3 cellular contexts compared by ENCODE assay signal in genomic region chr3:29973763-29974162, GRCh38.
TF ChIP-seq lines count a peak whose summit lies in the region.

No MANE protein-coding gene starts in this region.

TF ChIP-seq in GM23338, 12 proteins besides CTCF, POLR2A, EP300 and RAD21 (continued from another document and continues in another):
- no peak for TF ChIP-seq REST (IDR thresholded peaks at IDR 0.05; ENCODE audit: unreplicated experiment)

TF ChIP-seq in WTC11, 78 proteins besides CTCF, POLR2A, EP300 and RAD21:
- TF ChIP-seq, protein P1, sequence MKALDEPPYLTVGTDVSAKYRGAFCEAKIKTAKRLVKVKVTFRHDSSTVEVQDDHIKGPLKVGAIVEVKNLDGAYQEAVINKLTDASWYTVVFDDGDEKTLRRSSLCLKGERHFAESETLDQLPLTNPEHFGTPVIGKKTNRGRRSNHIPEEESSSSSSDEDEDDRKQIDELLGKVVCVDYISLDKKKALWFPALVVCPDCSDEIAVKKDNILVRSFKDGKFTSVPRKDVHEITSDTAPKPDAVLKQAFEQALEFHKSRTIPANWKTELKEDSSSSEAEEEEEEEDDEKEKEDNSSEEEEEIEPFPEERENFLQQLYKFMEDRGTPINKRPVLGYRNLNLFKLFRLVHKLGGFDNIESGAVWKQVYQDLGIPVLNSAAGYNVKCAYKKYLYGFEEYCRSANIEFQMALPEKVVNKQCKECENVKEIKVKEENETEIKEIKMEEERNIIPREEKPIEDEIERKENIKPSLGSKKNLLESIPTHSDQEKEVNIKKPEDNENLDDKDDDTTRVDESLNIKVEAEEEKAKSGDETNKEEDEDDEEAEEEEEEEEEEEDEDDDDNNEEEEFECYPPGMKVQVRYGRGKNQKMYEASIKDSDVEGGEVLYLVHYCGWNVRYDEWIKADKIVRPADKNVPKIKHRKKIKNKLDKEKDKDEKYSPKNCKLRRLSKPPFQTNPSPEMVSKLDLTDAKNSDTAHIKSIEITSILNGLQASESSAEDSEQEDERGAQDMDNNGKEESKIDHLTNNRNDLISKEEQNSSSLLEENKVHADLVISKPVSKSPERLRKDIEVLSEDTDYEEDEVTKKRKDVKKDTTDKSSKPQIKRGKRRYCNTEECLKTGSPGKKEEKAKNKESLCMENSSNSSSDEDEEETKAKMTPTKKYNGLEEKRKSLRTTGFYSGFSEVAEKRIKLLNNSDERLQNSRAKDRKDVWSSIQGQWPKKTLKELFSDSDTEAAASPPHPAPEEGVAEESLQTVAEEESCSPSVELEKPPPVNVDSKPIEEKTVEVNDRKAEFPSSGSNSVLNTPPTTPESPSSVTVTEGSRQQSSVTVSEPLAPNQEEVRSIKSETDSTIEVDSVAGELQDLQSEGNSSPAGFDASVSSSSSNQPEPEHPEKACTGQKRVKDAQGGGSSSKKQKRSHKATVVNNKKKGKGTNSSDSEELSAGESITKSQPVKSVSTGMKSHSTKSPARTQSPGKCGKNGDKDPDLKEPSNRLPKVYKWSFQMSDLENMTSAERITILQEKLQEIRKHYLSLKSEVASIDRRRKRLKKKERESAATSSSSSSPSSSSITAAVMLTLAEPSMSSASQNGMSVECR (CRISPR knock-in tag; IDR thresholded peaks at IDR 0.05; ENCODE audit: borderline replicate concordance) = no peak
- TF ChIP-seq, protein P2, sequence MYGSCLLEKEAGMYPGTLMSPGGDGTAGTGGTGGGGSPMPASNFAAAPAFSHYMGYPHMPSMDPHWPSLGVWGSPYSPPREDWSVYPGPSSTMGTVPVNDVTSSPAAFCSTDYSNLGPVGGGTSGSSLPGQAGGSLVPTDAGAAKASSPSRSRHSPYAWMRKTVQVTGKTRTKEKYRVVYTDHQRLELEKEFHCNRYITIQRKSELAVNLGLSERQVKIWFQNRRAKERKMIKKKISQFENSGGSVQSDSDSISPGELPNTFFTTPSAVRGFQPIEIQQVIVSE (CRISPR knock-in tag; IDR thresholded peaks at IDR 0.05; ENCODE audit: borderline replicate concordance) = no peak
- peak; percentile 95 for TF ChIP-seq ZNF317 (CRISPR knock-in tag; IDR thresholded peaks at IDR 0.05; ENCODE audit: borderline replicate concordance, low read depth)

TF ChIP-seq in SK-N-SH treated with all-trans-retinoic acid at 6 μM for 48 hours, 23 proteins besides CTCF, POLR2A, EP300 and RAD21 (continued from another document):
- TF ChIP-seq, protein P3, sequence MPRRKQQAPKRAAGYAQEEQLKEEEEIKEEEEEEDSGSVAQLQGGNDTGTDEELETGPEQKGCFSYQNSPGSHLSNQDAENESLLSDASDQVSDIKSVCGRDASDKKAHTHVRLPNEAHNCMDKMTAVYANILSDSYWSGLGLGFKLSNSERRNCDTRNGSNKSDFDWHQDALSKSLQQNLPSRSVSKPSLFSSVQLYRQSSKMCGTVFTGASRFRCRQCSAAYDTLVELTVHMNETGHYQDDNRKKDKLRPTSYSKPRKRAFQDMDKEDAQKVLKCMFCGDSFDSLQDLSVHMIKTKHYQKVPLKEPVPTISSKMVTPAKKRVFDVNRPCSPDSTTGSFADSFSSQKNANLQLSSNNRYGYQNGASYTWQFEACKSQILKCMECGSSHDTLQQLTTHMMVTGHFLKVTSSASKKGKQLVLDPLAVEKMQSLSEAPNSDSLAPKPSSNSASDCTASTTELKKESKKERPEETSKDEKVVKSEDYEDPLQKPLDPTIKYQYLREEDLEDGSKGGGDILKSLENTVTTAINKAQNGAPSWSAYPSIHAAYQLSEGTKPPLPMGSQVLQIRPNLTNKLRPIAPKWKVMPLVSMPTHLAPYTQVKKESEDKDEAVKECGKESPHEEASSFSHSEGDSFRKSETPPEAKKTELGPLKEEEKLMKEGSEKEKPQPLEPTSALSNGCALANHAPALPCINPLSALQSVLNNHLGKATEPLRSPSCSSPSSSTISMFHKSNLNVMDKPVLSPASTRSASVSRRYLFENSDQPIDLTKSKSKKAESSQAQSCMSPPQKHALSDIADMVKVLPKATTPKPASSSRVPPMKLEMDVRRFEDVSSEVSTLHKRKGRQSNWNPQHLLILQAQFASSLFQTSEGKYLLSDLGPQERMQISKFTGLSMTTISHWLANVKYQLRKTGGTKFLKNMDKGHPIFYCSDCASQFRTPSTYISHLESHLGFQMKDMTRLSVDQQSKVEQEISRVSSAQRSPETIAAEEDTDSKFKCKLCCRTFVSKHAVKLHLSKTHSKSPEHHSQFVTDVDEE (CRISPR knock-in tag; IDR thresholded peaks at IDR 0.05) = no peak
- TF ChIP-seq ZFP30 (CRISPR knock-in tag; IDR thresholded peaks at IDR 0.05) = no peak
- TF ChIP-seq CSDC2 (CRISPR knock-in tag; IDR thresholded peaks at IDR 0.05) = no peak
